ENCODE assay signal across 18 cellular contexts in genomic region chr7:105637755-105638154, GRCh38.
A peak's percentile ranks its signal among the peaks of the same experiment; 100 is the strongest.
DNase-seq lines count a peak whose midpoint lies in the region; ATAC-seq and TF ChIP-seq lines count a peak whose summit lies in the region.
"Had no signal": no experiment of that assay in that cellular context is flagged by ENCODE, and none has a peak within 500 bp of the region (broad histone marks: within the 10 kb centered on the region; RNA-seq: fewer than 3 reads in every experiment).

No MANE protein-coding gene starts in this region.

- no peak for ATAC-seq in GM19455 (IDR thresholded peaks at IDR 0.05; ENCODE audit: unreplicated experiment)
- ATAC-seq: activated CD4-positive, CD25-positive, alpha-beta regulatory T cell treated with anti-CD3 and anti-CD28 coated beads, Interleukin-2, amount 50 U/mL, for 24 hours; activated CD8-positive, alpha-beta memory T cell treated with anti-CD3 and anti-CD28 coated beads, Interleukin-2, amount 10 ng/mL, durations not matched to agents 7 days and 5 days; naive thymus-derived CD8-positive, alpha-beta T cell had no signal

- no peak for TF ChIP-seq CTCF in GM10266 (IDR thresholded peaks at IDR 0.05; ENCODE audit: control insufficient read depth, insufficient read depth, low read depth, missing control alignments)

- DNase-seq in DMS153 (lab: John Stamatoyannopoulos, UW), result peak; percentile 94
- peak; percentile 74 for DNase-seq in NCI-H146 (lab: John Stamatoyannopoulos, UW)
- DNase-seq in NCI-H526 (lab: John Stamatoyannopoulos, UW), result peak; percentile 61 to 82
- DNase-seq in GM10266 (ENCODE audit: extremely low spot score), result no peak
- DNase-seq in activated naive CD4-positive, alpha-beta T cell treated with anti-CD3 and anti-CD28 coated beads, Interleukin-2, amount 50 U/mL, for 16 hours, result no peak
- DNase-seq in globus pallidus (ENCODE audit: low spot score), result no peak
- DNase-seq: activated CD8-positive, alpha-beta memory T cell treated with anti-CD3 and anti-CD28 coated beads, Interleukin-2, amount 10 ng/mL, durations not matched to agents 7 days and 5 days; activated effector memory CD4-positive, alpha-beta T cell treated with Interleukin-2 at 50 U/mL for 16 hours; foreskin melanocyte; mammary epithelial cell; naive thymus-derived CD8-positive, alpha-beta T cell; NCI-H1436 treated with DMSO at 0.1 percent for 48 hours; SHP77; T-helper 2 cell; upper lobe of left lung had no signal

- peak overlapping the region; percentile 39 for H3K4me3 ChIP-seq in iPS-11a (ENCODE audit: low read depth, low read length)
- H3K4me3 ChIP-seq: upper lobe of left lung had no signal

Comparison
In these comparisons a context has a peak if more than half of its experiments do, and no peak if none do; other contexts are left out.
1. DNase-seq: peak in DMS153 (single experiment), NCI-H146 (single experiment) and NCI-H526 (2 of 2); none in GM10266 (single experiment), activated naive CD4-positive, alpha-beta T cell treated with anti-CD3 and anti-CD28 coated beads, Interleukin-2, amount 50 U/mL, for 16 hours (single experiment) and globus pallidus (single experiment).